Comparison of ENCODE assay signal across 21 cellular contexts in genomic region chr11:76281558-76281906, GRCh38.
"Had no signal": no experiment of that assay in that cellular context is flagged by ENCODE, and none has a peak within 500 bp of the region (broad histone marks: within the 10 kb centered on the region; RNA-seq: fewer than 3 reads in every experiment).

No MANE protein-coding gene starts in this region.

- DNase-seq: cortex of kidney; effector CD8-positive, alpha-beta T cell; effector memory CD8-positive, alpha-beta T cell; endodermal cell; erythroblast; esophagus squamous epithelium; foreskin fibroblast; foreskin melanocyte; gastrocnemius medialis; glutamatergic neuron; head of caudate nucleus; heart right ventricle; hippocampal formation; left cardiac atrium; left ventricle myocardium superior; mammary epithelial cell; mesendoderm; midbrain had no signal

- H3K4me1 ChIP-seq: esophagus squamous epithelium, gastrocnemius medialis, heart right ventricle, left lung had no signal

- H3K27me3 ChIP-seq: gastrocnemius medialis, heart right ventricle, left lung had no signal

- H3K36me3 ChIP-seq: esophagus squamous epithelium, gastrocnemius medialis, heart right ventricle, left lung had no signal

- H3K4me3 ChIP-seq: esophagus squamous epithelium, gastrocnemius medialis, heart right ventricle, left lung, lung had no signal

- H3K27ac ChIP-seq: epithelial cell of prostate, esophagus squamous epithelium, gastrocnemius medialis, heart right ventricle, left lung had no signal

- H3K9me3 ChIP-seq: esophagus squamous epithelium, gastrocnemius medialis, heart right ventricle, left lung had no signal
